In the genomic region with DNA sequence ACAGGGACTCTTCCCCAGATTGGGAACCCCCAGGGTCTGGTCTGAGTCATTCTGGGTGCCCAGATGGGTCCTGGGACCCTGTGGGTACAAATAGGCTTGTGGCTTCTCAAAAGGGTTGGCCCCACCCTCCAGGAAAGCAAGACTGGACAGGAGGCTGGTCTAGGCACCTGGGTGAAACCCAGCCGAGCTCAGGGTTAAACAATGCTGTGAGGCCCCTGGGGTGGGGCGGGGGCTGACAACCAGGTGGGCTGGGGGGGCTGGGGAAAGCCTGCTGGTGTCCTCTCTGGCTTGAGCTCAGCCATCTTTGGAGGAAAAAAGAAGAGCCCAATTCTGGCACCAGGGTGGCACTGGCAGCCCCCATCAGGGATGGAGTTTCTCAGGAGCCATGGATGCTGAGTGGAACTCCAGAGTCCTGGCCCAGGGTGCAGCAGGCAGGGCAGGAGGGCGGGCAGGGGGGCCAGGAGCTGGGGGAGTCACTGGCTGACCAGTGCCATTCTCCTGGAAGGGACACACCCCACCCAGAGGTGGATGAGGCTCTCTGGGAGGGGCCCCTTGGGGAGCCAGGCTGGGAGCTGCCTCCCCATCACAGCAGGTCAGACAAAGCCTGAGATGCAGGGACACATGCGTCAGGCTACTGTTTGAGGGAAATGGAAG, we compare ENCODE assay signal across 1 cellular context.
TF ChIP-seq lines count a peak whose summit lies in the region.

No MANE protein-coding gene starts in this region.

TF ChIP-seq in HCT116, 20 proteins besides CTCF, POLR2A, EP300 and RAD21 (continued from another document):
- TF ChIP-seq, protein P1, sequence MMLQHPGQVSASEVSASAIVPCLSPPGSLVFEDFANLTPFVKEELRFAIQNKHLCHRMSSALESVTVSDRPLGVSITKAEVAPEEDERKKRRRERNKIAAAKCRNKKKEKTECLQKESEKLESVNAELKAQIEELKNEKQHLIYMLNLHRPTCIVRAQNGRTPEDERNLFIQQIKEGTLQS (IDR thresholded peaks at IDR 0.05): no peak
- TF ChIP-seq POLR2AphosphoS5 (IDR thresholded peaks at IDR 0.05; ENCODE audit: low read depth, low read length) (no peak), SP1 (IDR thresholded peaks at IDR 0.05; ENCODE audit: low read depth) (no peak), JUND (IDR thresholded peaks at IDR 0.05) (no peak), FOSL1 (IDR thresholded peaks at IDR 0.05; ENCODE audit: low read depth) (no peak), ELF1 (IDR thresholded peaks at IDR 0.05; ENCODE audit: borderline replicate concordance, low read depth) (no peak)
